Comparison of ENCODE assay signal across 2 cellular contexts in the genomic region with DNA sequence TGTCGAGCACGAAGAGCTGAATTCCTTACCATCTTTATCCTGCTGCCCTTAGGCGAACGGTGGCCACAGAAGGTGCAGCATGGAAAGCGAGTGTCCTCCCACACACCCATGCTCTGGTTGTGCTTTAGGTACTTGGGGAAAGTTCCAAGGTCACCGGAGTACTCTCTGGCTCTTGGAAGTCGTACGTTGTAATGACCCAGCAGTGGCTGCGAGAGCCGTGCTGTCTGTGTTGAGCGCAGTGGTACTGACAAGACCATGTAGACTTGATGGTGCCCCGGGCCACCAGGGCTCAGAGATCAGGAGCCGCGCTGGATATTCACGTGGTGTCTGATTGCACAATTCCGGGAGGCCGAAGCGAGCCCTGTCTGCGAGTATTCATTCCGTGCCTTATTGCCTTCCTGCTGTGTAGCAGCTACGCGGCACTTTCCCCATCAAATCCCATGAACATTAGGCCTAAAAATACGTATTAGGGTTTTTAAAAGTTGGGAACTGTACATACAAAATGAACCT.
TF ChIP-seq lines count a peak whose summit lies in the region.

No MANE protein-coding gene starts in this region.

TF ChIP-seq in GM23338, 12 proteins besides CTCF, POLR2A, EP300 and RAD21:
- no peak for TF ChIP-seq REST (IDR thresholded peaks at IDR 0.05; ENCODE audit: unreplicated experiment)
- no peak for TF ChIP-seq ETS1 (IDR thresholded peaks at IDR 0.05)
- no peak for TF ChIP-seq CREB1 (CRISPR knock-in tag; IDR thresholded peaks at IDR 0.05; ENCODE audit: low read depth)
- TF ChIP-seq, protein P1, sequence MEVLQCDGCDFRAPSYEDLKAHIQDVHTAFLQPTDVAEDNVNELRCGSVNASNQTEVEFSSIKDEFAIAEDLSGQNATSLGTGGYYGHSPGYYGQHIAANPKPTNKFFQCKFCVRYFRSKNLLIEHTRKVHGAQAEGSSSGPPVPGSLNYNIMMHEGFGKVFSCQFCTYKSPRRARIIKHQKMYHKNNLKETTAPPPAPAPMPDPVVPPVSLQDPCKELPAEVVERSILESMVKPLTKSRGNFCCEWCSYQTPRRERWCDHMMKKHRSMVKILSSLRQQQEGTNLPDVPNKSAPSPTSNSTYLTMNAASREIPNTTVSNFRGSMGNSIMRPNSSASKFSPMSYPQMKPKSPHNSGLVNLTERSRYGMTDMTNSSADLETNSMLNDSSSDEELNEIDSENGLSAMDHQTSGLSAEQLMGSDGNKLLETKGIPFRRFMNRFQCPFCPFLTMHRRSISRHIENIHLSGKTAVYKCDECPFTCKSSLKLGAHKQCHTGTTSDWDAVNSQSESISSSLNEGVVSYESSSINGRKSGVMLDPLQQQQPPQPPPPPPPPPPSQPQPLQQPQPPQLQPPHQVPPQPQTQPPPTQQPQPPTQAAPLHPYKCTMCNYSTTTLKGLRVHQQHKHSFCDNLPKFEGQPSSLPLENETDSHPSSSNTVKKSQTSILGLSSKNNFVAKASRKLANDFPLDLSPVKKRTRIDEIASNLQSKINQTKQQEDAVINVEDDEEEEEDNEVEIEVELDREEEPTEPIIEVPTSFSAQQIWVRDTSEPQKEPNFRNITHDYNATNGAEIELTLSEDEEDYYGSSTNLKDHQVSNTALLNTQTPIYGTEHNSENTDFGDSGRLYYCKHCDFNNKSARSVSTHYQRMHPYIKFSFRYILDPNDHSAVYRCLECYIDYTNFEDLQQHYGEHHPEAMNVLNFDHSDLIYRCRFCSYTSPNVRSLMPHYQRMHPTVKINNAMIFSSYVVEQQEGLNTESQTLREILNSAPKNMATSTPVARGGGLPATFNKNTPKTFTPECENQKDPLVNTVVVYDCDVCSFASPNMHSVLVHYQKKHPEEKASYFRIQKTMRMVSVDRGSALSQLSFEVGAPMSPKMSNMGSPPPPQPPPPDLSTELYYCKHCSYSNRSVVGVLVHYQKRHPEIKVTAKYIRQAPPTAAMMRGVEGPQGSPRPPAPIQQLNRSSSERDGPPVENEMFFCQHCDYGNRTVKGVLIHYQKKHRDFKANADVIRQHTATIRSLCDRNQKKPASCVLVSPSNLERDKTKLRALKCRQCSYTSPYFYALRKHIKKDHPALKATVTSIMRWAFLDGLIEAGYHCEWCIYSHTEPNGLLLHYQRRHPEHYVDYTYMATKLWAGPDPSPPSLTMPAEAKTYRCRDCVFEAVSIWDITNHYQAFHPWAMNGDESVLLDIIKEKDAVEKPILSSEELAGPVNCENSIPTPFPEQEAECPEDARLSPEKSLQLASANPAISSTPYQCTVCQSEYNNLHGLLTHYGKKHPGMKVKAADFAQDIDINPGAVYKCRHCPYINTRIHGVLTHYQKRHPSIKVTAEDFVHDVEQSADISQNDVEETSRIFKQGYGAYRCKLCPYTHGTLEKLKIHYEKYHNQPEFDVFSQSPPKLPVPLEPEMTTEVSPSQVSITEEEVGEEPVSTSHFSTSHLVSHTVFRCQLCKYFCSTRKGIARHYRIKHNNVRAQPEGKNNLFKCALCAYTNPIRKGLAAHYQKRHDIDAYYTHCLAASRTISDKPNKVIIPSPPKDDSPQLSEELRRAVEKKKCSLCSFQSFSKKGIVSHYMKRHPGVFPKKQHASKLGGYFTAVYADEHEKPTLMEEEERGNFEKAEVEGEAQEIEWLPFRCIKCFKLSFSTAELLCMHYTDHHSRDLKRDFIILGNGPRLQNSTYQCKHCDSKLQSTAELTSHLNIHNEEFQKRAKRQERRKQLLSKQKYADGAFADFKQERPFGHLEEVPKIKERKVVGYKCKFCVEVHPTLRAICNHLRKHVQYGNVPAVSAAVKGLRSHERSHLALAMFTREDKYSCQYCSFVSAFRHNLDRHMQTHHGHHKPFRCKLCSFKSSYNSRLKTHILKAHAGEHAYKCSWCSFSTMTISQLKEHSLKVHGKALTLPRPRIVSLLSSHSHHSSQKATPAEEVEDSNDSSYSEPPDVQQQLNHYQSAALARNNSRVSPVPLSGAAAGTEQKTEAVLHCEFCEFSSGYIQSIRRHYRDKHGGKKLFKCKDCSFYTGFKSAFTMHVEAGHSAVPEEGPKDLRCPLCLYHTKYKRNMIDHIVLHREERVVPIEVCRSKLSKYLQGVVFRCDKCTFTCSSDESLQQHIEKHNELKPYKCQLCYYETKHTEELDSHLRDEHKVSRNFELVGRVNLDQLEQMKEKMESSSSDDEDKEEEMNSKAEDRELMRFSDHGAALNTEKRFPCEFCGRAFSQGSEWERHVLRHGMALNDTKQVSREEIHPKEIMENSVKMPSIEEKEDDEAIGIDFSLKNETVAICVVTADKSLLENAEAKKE (CRISPR knock-in tag; IDR thresholded peaks at IDR 0.05) = no peak
- TF ChIP-seq POLR2AphosphoS5 (IDR thresholded peaks at IDR 0.05; ENCODE audit: low read depth) = no peak
- no peak for TF ChIP-seq ZNF114 (CRISPR knock-in tag; IDR thresholded peaks at IDR 0.05)
- no peak for TF ChIP-seq NANOG (IDR thresholded peaks at IDR 0.05; ENCODE audit: borderline replicate concordance)
- TF ChIP-seq EZH2phosphoT487 (IDR thresholded peaks at IDR 0.05; ENCODE audit: unreplicated experiment) = no peak

TF ChIP-seq in H1, 55 proteins besides CTCF, POLR2A, EP300 and RAD21:
- TF ChIP-seq CHD2 (IDR thresholded peaks at IDR 0.05; ENCODE audit: low read length) = no peak
- no peak for TF ChIP-seq CBX5 (IDR thresholded peaks at IDR 0.05; ENCODE audit: low read depth, low read length)
- no peak for TF ChIP-seq EGR1 (IDR thresholded peaks at IDR 0.05; ENCODE audit: borderline replicate concordance, low read depth, low read length)
- TF ChIP-seq, protein P2, sequence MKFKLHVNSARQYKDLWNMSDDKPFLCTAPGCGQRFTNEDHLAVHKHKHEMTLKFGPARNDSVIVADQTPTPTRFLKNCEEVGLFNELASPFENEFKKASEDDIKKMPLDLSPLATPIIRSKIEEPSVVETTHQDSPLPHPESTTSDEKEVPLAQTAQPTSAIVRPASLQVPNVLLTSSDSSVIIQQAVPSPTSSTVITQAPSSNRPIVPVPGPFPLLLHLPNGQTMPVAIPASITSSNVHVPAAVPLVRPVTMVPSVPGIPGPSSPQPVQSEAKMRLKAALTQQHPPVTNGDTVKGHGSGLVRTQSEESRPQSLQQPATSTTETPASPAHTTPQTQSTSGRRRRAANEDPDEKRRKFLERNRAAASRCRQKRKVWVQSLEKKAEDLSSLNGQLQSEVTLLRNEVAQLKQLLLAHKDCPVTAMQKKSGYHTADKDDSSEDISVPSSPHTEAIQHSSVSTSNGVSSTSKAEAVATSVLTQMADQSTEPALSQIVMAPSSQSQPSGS (IDR thresholded peaks at IDR 0.05; ENCODE audit: low read length) = no peak
- no peak for TF ChIP-seq SIRT6 (IDR thresholded peaks at IDR 0.05; ENCODE audit: low read length)
- TF ChIP-seq, protein P3, sequence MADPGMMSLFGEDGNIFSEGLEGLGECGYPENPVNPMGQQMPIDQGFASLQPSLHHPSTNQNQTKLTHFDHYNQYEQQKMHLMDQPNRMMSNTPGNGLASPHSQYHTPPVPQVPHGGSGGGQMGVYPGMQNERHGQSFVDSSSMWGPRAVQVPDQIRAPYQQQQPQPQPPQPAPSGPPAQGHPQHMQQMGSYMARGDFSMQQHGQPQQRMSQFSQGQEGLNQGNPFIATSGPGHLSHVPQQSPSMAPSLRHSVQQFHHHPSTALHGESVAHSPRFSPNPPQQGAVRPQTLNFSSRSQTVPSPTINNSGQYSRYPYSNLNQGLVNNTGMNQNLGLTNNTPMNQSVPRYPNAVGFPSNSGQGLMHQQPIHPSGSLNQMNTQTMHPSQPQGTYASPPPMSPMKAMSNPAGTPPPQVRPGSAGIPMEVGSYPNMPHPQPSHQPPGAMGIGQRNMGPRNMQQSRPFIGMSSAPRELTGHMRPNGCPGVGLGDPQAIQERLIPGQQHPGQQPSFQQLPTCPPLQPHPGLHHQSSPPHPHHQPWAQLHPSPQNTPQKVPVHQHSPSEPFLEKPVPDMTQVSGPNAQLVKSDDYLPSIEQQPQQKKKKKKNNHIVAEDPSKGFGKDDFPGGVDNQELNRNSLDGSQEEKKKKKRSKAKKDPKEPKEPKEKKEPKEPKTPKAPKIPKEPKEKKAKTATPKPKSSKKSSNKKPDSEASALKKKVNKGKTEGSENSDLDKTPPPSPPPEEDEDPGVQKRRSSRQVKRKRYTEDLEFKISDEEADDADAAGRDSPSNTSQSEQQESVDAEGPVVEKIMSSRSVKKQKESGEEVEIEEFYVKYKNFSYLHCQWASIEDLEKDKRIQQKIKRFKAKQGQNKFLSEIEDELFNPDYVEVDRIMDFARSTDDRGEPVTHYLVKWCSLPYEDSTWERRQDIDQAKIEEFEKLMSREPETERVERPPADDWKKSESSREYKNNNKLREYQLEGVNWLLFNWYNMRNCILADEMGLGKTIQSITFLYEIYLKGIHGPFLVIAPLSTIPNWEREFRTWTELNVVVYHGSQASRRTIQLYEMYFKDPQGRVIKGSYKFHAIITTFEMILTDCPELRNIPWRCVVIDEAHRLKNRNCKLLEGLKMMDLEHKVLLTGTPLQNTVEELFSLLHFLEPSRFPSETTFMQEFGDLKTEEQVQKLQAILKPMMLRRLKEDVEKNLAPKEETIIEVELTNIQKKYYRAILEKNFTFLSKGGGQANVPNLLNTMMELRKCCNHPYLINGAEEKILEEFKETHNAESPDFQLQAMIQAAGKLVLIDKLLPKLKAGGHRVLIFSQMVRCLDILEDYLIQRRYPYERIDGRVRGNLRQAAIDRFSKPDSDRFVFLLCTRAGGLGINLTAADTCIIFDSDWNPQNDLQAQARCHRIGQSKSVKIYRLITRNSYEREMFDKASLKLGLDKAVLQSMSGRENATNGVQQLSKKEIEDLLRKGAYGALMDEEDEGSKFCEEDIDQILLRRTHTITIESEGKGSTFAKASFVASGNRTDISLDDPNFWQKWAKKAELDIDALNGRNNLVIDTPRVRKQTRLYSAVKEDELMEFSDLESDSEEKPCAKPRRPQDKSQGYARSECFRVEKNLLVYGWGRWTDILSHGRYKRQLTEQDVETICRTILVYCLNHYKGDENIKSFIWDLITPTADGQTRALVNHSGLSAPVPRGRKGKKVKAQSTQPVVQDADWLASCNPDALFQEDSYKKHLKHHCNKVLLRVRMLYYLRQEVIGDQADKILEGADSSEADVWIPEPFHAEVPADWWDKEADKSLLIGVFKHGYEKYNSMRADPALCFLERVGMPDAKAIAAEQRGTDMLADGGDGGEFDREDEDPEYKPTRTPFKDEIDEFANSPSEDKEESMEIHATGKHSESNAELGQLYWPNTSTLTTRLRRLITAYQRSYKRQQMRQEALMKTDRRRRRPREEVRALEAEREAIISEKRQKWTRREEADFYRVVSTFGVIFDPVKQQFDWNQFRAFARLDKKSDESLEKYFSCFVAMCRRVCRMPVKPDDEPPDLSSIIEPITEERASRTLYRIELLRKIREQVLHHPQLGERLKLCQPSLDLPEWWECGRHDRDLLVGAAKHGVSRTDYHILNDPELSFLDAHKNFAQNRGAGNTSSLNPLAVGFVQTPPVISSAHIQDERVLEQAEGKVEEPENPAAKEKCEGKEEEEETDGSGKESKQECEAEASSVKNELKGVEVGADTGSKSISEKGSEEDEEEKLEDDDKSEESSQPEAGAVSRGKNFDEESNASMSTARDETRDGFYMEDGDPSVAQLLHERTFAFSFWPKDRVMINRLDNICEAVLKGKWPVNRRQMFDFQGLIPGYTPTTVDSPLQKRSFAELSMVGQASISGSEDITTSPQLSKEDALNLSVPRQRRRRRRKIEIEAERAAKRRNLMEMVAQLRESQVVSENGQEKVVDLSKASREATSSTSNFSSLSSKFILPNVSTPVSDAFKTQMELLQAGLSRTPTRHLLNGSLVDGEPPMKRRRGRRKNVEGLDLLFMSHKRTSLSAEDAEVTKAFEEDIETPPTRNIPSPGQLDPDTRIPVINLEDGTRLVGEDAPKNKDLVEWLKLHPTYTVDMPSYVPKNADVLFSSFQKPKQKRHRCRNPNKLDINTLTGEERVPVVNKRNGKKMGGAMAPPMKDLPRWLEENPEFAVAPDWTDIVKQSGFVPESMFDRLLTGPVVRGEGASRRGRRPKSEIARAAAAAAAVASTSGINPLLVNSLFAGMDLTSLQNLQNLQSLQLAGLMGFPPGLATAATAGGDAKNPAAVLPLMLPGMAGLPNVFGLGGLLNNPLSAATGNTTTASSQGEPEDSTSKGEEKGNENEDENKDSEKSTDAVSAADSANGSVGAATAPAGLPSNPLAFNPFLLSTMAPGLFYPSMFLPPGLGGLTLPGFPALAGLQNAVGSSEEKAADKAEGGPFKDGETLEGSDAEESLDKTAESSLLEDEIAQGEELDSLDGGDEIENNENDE (IDR thresholded peaks at IDR 0.05; ENCODE audit: insufficient replicate concordance, low read length) = no peak
- 0 out of 2 replicates have a peak, but pooled peaks have one; percentile 4 for TF ChIP-seq CEBPB (IDR thresholded peaks at IDR 0.05; ENCODE audit: low read depth, low read length)
TF ChIP-seq in H1: peak in this region for 1.
